22 cellular contexts compared by ENCODE assay signal in the genomic region with DNA sequence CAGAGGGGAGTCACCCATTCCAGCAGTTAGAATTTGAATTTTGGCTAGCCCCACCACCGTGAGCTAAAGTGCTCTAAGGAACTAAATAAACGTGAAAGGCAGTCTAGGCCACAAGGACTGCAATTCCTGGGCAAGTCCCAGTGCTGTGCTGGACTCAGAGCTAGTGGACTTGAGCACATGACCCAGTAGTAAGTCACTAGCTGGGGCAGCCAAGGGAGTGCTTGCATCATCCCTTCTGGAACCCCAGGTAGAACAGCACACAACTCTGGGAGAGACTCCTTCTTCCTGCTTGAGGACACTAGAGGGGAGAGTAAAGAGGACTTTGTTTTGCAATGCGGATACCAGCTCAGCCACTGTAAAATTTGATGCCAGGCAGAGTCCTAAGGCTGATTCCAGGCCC.
"Had no signal": no experiment of that assay in that cellular context is flagged by ENCODE, and none has a peak within 500 bp of the region (broad histone marks: within the 10 kb centered on the region; RNA-seq: fewer than 3 reads in every experiment).

No MANE protein-coding gene starts in this region.

- ATAC-seq: activated naive CD4-positive, alpha-beta T cell treated with anti-CD3 and anti-CD28 coated beads, Interleukin-2, amount 50 U/mL, for 72 hours; activated T-cell treated with anti-CD3 and anti-CD28 coated beads, Interleukin-2, amount 50 U/mL, for 72 hours; left colon; natural killer cell treated with Interleukin-12 subunit alpha and Interleukin-12 subunit beta and Interleukin-15 and Interleukin-18, amount 100 ng/mL, for 72 hours had no signal

- H3K27ac ChIP-seq: cardiac muscle cell, colonic mucosa, epithelial cell of prostate, esophagus squamous epithelium, right lobe of liver, transverse colon, vagina had no signal

- H3K36me3 Mint-ChIP-seq: activated naive CD4-positive, alpha-beta T cell treated with anti-CD3 and anti-CD28 coated beads, Interleukin-2, amount 50 U/mL, for 72 hours; natural killer cell treated with Interleukin-12 subunit alpha and Interleukin-12 subunit beta and Interleukin-15 and Interleukin-18, amount 100 ng/mL, for 72 hours had no signal

- H3K4me3 Mint-ChIP-seq: activated T-cell treated with anti-CD3 and anti-CD28 coated beads, Interleukin-2, amount 50 U/mL, for 72 hours; natural killer cell treated with Interleukin-12 subunit alpha and Interleukin-12 subunit beta and Interleukin-15 and Interleukin-18, amount 100 ng/mL, for 72 hours had no signal

- H3K27me3 Mint-ChIP-seq: natural killer cell treated with Interleukin-12 subunit alpha and Interleukin-12 subunit beta and Interleukin-15 and Interleukin-18, amount 100 ng/mL, for 72 hours had no signal

- H3K36me3 ChIP-seq: cardiac muscle cell, colonic mucosa, esophagus squamous epithelium, right lobe of liver, transverse colon, vagina had no signal

- H3K27me3 ChIP-seq: cardiac muscle cell, colonic mucosa, esophagus squamous epithelium, right lobe of liver, transverse colon, vagina had no signal

- DNase-seq: activated CD4-positive, alpha-beta T cell treated with anti-CD3 and anti-CD28 coated beads for 4 hours; activated CD4-positive, alpha-beta T cell treated with anti-CD3 and anti-CD28 coated beads, Interleukin-2, amount 50 U/mL, for 4 hours; activated naive CD4-positive, alpha-beta T cell; activated T-cell treated with anti-CD3 and anti-CD28 coated beads for 4 hours; activated T-cell treated with anti-CD3 and anti-CD28 coated beads, Interleukin-2, amount 50 U/mL, for 72 hours; cerebellar nuclear complex; colonic mucosa; effector CD8-positive, alpha-beta T cell; esophagus squamous epithelium; islet precursor cell; left colon; mesenchymal stem cell; right lobe of liver; stimulated activated CD4-positive, alpha-beta T cell treated with anti-CD3 and anti-CD28 coated beads, Interleukin-2, amount 100 ng/mL, for 48 hours; stimulated activated naive CD4-positive, alpha-beta T cell treated with Interleukin-2 at 50 U/mL for 16 hours; T-helper 2 cell; transverse colon had no signal

- H3K4me1 ChIP-seq: colonic mucosa, esophagus squamous epithelium, right lobe of liver, transverse colon, vagina had no signal

- H3K4me3 ChIP-seq: cardiac muscle cell, colonic mucosa, esophagus squamous epithelium, right lobe of liver, transverse colon, vagina had no signal

- H3K9me3 ChIP-seq: colonic mucosa, esophagus squamous epithelium, right lobe of liver, transverse colon, vagina had no signal

- H3K27ac Mint-ChIP-seq: activated naive CD4-positive, alpha-beta T cell treated with anti-CD3 and anti-CD28 coated beads, Interleukin-2, amount 50 U/mL, for 72 hours; activated T-cell treated with anti-CD3 and anti-CD28 coated beads, Interleukin-2, amount 50 U/mL, for 72 hours; natural killer cell treated with Interleukin-12 subunit alpha and Interleukin-12 subunit beta and Interleukin-15 and Interleukin-18, amount 100 ng/mL, for 72 hours had no signal
